1 cellular context compared by ENCODE assay signal in the genomic region with DNA sequence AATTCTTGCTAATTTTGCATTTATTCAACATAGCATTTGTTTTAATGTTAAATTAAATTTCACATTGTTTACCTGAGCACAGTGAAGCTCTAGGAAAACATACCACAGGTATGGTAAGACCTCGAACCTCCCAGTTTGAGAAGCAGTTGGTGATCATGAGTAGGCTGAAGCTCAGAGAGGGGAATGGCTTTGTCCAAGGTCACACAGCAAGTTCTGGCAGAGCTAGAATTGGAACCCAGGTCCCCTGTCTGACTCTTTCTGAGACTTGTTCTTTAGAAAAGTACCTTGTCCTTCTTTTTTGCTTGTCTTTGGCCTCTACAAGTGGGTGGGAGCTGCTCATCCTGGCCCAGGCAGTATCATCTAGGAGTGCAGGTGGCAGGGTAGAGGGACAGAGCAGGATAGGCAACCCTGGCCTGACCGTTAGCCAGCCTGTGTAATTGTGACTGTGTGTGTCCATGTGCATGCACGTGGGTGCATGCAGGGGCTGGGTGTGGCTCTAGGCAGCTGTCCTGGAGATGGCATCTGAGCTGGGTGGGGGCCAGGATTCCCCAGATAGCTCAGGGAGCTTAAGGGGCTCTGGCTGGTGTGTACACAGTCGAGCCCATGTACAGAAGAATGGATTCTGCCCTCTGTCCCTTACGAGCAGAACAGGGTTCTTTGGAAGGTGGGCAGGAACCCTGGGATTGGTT.
TF ChIP-seq lines count a peak whose summit lies in the region.

No MANE protein-coding gene starts in this region.

TF ChIP-seq in GM12878, 131 proteins besides CTCF, POLR2A, EP300 and RAD21:
- TF ChIP-seq MYC (IDR thresholded peaks at IDR 0.05; ENCODE audit: insufficient read depth, insufficient read length, insufficient replicate concordance, low read length, severe bottlenecking) (no peak), PAX8 (IDR thresholded peaks at IDR 0.05) (no peak), KLF5 (IDR thresholded peaks at IDR 0.05; ENCODE audit: partially characterized antibody) (no peak), NR2C2 (IDR thresholded peaks at IDR 0.05; ENCODE audit: borderline replicate concordance, control insufficient read depth, insufficient read length, low read depth) (no peak)
- TF ChIP-seq, protein P1, sequence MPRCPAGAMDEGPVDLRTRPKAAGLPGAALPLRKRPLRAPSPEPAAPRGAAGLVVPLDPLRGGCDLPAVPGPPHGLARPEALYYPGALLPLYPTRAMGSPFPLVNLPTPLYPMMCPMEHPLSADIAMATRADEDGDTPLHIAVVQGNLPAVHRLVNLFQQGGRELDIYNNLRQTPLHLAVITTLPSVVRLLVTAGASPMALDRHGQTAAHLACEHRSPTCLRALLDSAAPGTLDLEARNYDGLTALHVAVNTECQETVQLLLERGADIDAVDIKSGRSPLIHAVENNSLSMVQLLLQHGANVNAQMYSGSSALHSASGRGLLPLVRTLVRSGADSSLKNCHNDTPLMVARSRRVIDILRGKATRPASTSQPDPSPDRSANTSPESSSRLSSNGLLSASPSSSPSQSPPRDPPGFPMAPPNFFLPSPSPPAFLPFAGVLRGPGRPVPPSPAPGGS (IDR thresholded peaks at IDR 0.05; ENCODE audit: borderline replicate concordance, insufficient read depth, low read depth, low read length, poor library complexity, severe bottlenecking): peak; percentile 39
